ENCODE assay signal across 19 cellular contexts in genomic region chr16:22955461-22956145, GRCh38.
DNase-seq lines count a peak whose midpoint lies in the region; ATAC-seq, FAIRE-seq and TF ChIP-seq lines count a peak whose summit lies in the region.
"Had no signal": no experiment of that assay in that cellular context is flagged by ENCODE, and none has a peak within 500 bp of the region (broad histone marks: within the 10 kb centered on the region; RNA-seq: fewer than 3 reads in every experiment).

No MANE protein-coding gene starts in this region.

- no peak for TF ChIP-seq RAD21 in H1 (IDR thresholded peaks at IDR 0.05 in 1 of 2, conservative IDR thresholded peaks at IDR 0.05 in 1 of 2; ENCODE audit: low read depth in 2 of 2, low read length in 2 of 2)

- 88% methylated on average over 7 of the region's 7 CpGs; no CpG with 5 or more reads in 1 of the 2 experiments for WGBS in H1 (ENCODE audit: extremely low coverage in 1 of 2, insufficient coverage in 1 of 2, insufficient read length in 1 of 2, insufficient replicate concordance in 2 of 2, low coverage in 1 of 2, low lambda C conversion rate in 2 of 2, missing lambda C conversion rate in 1 of 2), 2 experiments
- 44 to 52% methylated on average over 7 of the region's 7 CpGs for WGBS in pancreas, 2 donors

- H3K23me2 ChIP-seq in H1 (ENCODE audit: low read depth, low read length) = no peaks in the 10 kb centered on the region

- H2AFZ ChIP-seq in H1 (ENCODE audit: low read length) (0 out of 2 replicates have a peak overlapping the region, but pooled peaks have one; percentile 15), neuron (ENCODE audit: low read depth, low read length) (peak overlapping the region; percentile 1)
- H2AFZ ChIP-seq: GM23248 had no signal

- H2BK5ac ChIP-seq in H1 (ENCODE audit: low read depth, low read length) = no peak overlapping the region

- H3K4me1 ChIP-seq in A673 (ENCODE audit: insufficient read depth, low read length, poor library complexity, severe bottlenecking) (no peaks in the 10 kb centered on the region), H1 (replicated peaks in 1 of 4; ENCODE audit: control insufficient read depth in 3 of 4, insufficient read depth in 4 of 4, low read length in 3 of 4) (peaks cover 0 to 3% (median 0%) of the 10 kb centered on the region in 4 experiments; a peak in 1 of 7 replicates), neuron (ENCODE audit: insufficient read depth, low read length) (no peaks in the 10 kb centered on the region), pancreas (no peaks in the 10 kb centered on the region)
- H3K4me1 ChIP-seq: HAP-1 had no signal

- no peak overlapping the region for H3K14ac ChIP-seq in H1 (ENCODE audit: insufficient read length)

- DNase-seq in A673 (ENCODE audit: low spot score) (peak; percentile 52), NCI-H2227 treated with DMSO at 0.1 percent for 48 hours (lab: John Stamatoyannopoulos, UW) (peak; percentile 11), H1 (ENCODE audit: low read depth in 1 of 2, low spot score in 2 of 2) (no peak), chondrocyte (ENCODE audit: low spot score) (no peak), A172 (ENCODE audit: low spot score) (no peak), pancreas (no peak)
- DNase-seq: 8988T; CD8-positive, alpha-beta T cell; COR-L47; DMS153; DMS79 treated with DMSO at 0.1 percent for 48 hours; EL; GM23248 had no signal

- intact Hi-C loops in A673 (cut with micrococcal nuclease; ENCODE audit: unreplicated experiment) = no loop called here
- intact Hi-C loops in pancreas (cut with DNase I) = no loop called here

- no peak overlapping the region for H4K8ac ChIP-seq in H1 (ENCODE audit: extremely low read depth, insufficient read depth, low read length)

- H3K36me3 Mint-ChIP-seq in chondrocyte (ENCODE audit: low read depth) = no peaks in the 10 kb centered on the region
- H3K36me3 Mint-ChIP-seq: CD14-positive monocyte; CD8-positive, alpha-beta T cell had no signal

- H3K4me3 ChIP-seq in A673 (ENCODE audit: low read depth, low read length, poor library complexity, severe bottlenecking) (no peak overlapping the region), H1 (ENCODE audit: extremely low read depth in 1 of 4, insufficient read depth in 2 of 4, low read depth in 3 of 4, low read length in 4 of 4) (no peak overlapping the region), neuron (ENCODE audit: low read length) (no peak overlapping the region), pancreas (no peak overlapping the region)
- H3K4me3 ChIP-seq: GM23248, HAP-1 had no signal

- H2BK15ac ChIP-seq in H1 (ENCODE audit: low read length) = no peak overlapping the region

- H3K27ac ChIP-seq in A673 (ENCODE audit: low read depth, low read length, poor library complexity, severe bottlenecking) (no peak overlapping the region), H1 (ENCODE audit: low read depth, low read length) (no peak overlapping the region), pancreas (no peak overlapping the region)
- H3K27ac ChIP-seq: GM23248 had no signal

- no peak overlapping the region for H2BK12ac ChIP-seq in H1 (ENCODE audit: low read depth, low read length)

- ATAC-seq in pancreas = no peak
- ATAC-seq: CD8-positive, alpha-beta T cell had no signal

- no peak overlapping the region for H3K9ac ChIP-seq in H1 (replicated peaks in 1 of 4; ENCODE audit: extremely low read depth in 1 of 4, low read depth in 3 of 4, low read length in 3 of 4)
- H3K9ac ChIP-seq: GM23248 had no signal

- H4K20me1 ChIP-seq in H1 (replicated peaks in 1 of 2; ENCODE audit: control insufficient read depth in 1 of 2, insufficient read depth in 2 of 2, low read length in 2 of 2) = no peaks in the 10 kb centered on the region

- no peak overlapping the region for H2BK120ac ChIP-seq in H1 (replicated peaks; ENCODE audit: low read depth, low read length)

- CTCF ChIA-PET in A673 (lab: Charles Lee) (no interaction called here), H1 (lab: Charles Lee; ENCODE audit: partially characterized antibody) (interaction anchor here (0.6 to 2.4 kb wide), 5 partner anchors 12 to 292 kb away, joined by 3 to 11 read pairs (median 4); no protein-coding TSS in a partner anchor)

- no peaks in the 10 kb centered on the region for H3K4me1 Mint-ChIP-seq in chondrocyte (ENCODE audit: low read depth)
- H3K4me1 Mint-ChIP-seq: CD14-positive monocyte had no signal

- H3K56ac ChIP-seq in H1 (replicated peaks; ENCODE audit: insufficient read length, low read depth, low read length) = no peak overlapping the region

- no peak for TF ChIP-seq POLR2A in H1 (IDR thresholded peaks at IDR 0.05; ENCODE audit: control extremely low read depth in 1 of 2, low read depth in 2 of 2, low read length in 2 of 2)

- no peak overlapping the region for H3K4me3 Mint-ChIP-seq in chondrocyte (ENCODE audit: unreplicated experiment)
- H3K4me3 Mint-ChIP-seq: CD14-positive monocyte; CD8-positive, alpha-beta T cell had no signal

- BruUV-seq in A673 (replicated peaks; lab: Mats Ljungman, UMichigan) = no TSS peak

- H4K5ac ChIP-seq in H1 (ENCODE audit: insufficient read length, low read depth, low read length) = no peak overlapping the region

- no peak overlapping the region for H3K4me2 ChIP-seq in H1 (ENCODE audit: insufficient read depth in 1 of 2, low read depth in 2 of 2, low read length in 2 of 2)

- TF ChIP-seq CTCF in A673 (conservative IDR thresholded peaks at IDR 0.05; ENCODE audit: low read depth, low read length) (no peak), H1 (IDR thresholded peaks at IDR 0.05; ENCODE audit: control extremely low read depth in 1 of 3, insufficient read depth in 1 of 3, low read depth in 1 of 3, low read length in 3 of 3) (no peak), chondrocyte (IDR thresholded peaks at IDR 0.05) (no peak), pancreas (IDR thresholded peaks at IDR 0.05) (no peak)

- H3K36me3 ChIP-seq in A673 (ENCODE audit: insufficient read depth, low read length, poor library complexity, severe bottlenecking) (no peaks in the 10 kb centered on the region), H1 (ENCODE audit: control insufficient read depth in 2 of 4, insufficient read depth in 4 of 4, low read length in 3 of 4) (no peaks in the 10 kb centered on the region), neuron (ENCODE audit: insufficient read depth, low read length) (no peaks in the 10 kb centered on the region), pancreas (no peaks in the 10 kb centered on the region)
- H3K36me3 ChIP-seq: HAP-1 had no signal

- H3K4ac ChIP-seq in H1 (replicated peaks; ENCODE audit: insufficient read length, low read depth, low read length) = no peak overlapping the region

- peaks cover 13% of the 10 kb centered on the region for H3K27me3 Mint-ChIP-seq in chondrocyte (ENCODE audit: low read depth)

- no peaks in the 10 kb centered on the region for H3K79me2 ChIP-seq in H1 (ENCODE audit: control insufficient read depth in 1 of 2, insufficient read depth in 2 of 2, low read length in 2 of 2)

- FAIRE-seq in H1 (lab: Jason Lieb, UNC) (no peak), pancreas (lab: Jason Lieb, UNC) (no peak)
- FAIRE-seq: D721Med, G401.6, GM12891 had no signal

- no peak overlapping the region for H3K23ac ChIP-seq in H1 (ENCODE audit: insufficient read length)

- no peak overlapping the region for H2AK5ac ChIP-seq in H1 (ENCODE audit: low read depth, low read length)

- peaks cover 27% of the 10 kb centered on the region for H3K27me3 ChIP-seq in A673 (replicated peaks; ENCODE audit: insufficient read depth, low read depth, low read length, poor library complexity)
- no peaks in the 10 kb centered on the region for H3K27me3 ChIP-seq in H1 (replicated peaks in 1 of 4; ENCODE audit: control insufficient read depth in 3 of 4, extremely low read depth in 1 of 4, insufficient read depth in 3 of 4, low read length in 3 of 4)
- no peaks in the 10 kb centered on the region for H3K27me3 ChIP-seq in neuron (ENCODE audit: insufficient read depth, low read length)
- peaks cover 0 to 6% (median 1%) of the 10 kb centered on the region in 4 donors for H3K27me3 ChIP-seq in pancreas

- no peak overlapping the region for H4K91ac ChIP-seq in H1 (replicated peaks; ENCODE audit: insufficient read length, low read length)

- no peak overlapping the region for H3K18ac ChIP-seq in H1 (ENCODE audit: extremely low read depth, low read length)

- no peaks in the 10 kb centered on the region for H3K79me1 ChIP-seq in H1 (ENCODE audit: low read depth, low read length)

- no peak overlapping the region for H2BK20ac ChIP-seq in H1 (ENCODE audit: low read length)

- no peaks in the 10 kb centered on the region for H3K9me3 Mint-ChIP-seq in chondrocyte (ENCODE audit: low read depth)
- H3K9me3 Mint-ChIP-seq: CD8-positive, alpha-beta T cell had no signal

- no peak for TF ChIP-seq EP300 in H1 (IDR thresholded peaks at IDR 0.05; ENCODE audit: borderline replicate concordance in 1 of 2, low read depth in 2 of 2, low read length in 2 of 2)

- H3K27ac Mint-ChIP-seq in chondrocyte (ENCODE audit: unreplicated experiment) = no peak overlapping the region
- H3K27ac Mint-ChIP-seq: CD14-positive monocyte; CD8-positive, alpha-beta T cell had no signal

- POLR2A ChIA-PET in A673 (lab: Charles Lee; ENCODE audit: low non-redundant PET) (no interaction called here), H1 (lab: Charles Lee; ENCODE audit: partially characterized antibody) (interaction anchor here (0.8 kb wide), 1 partner anchor 20 kb away, joined by 3 read pairs; no protein-coding TSS in a partner anchor)

- no peaks in the 10 kb centered on the region for H3K9me3 ChIP-seq in A673 (ENCODE audit: low read depth, low read length, poor library complexity, severe bottlenecking)
- no peaks in the 10 kb centered on the region for H3K9me3 ChIP-seq in H1 (ENCODE audit: insufficient read depth in 2 of 2, low read depth in 1 of 2, low read length in 1 of 2)
- no peaks in the 10 kb centered on the region for H3K9me3 ChIP-seq in neuron (ENCODE audit: low read length)
- no peaks in the 10 kb centered on the region for H3K9me3 ChIP-seq in pancreas
- H3K9me3 ChIP-seq: HAP-1 had no signal

TF ChIP-seq in H1, 55 proteins besides CTCF, POLR2A, EP300 and RAD21:
- TF ChIP-seq TBP (IDR thresholded peaks at IDR 0.05; ENCODE audit: low read depth, low read length) = no peak
- no peak for TF ChIP-seq SIX5 (IDR thresholded peaks at IDR 0.05; ENCODE audit: low read depth, low read length)
- no peak for TF ChIP-seq SRF (IDR thresholded peaks at IDR 0.05; ENCODE audit: low read depth, low read length)
- no peak for TF ChIP-seq POLR2AphosphoS5 (IDR thresholded peaks at IDR 0.05; ENCODE audit: low read depth, low read length)
- no peak for TF ChIP-seq NRF1 (IDR thresholded peaks at IDR 0.05; ENCODE audit: low read depth, low read length)
- no peak for TF ChIP-seq TCF12 (IDR thresholded peaks at IDR 0.05; ENCODE audit: low read depth, low read length)
- no peak for TF ChIP-seq SP1 (IDR thresholded peaks at IDR 0.05; ENCODE audit: low read depth, low read length)
- no peak for TF ChIP-seq YY1 (IDR thresholded peaks at IDR 0.05; ENCODE audit: low read depth, low read length)
- TF ChIP-seq TEAD4 (IDR thresholded peaks at IDR 0.05; ENCODE audit: low read depth, low read length) = no peak
- TF ChIP-seq JUN (IDR thresholded peaks at IDR 0.05; ENCODE audit: low read depth, low read length) = no peak
- TF ChIP-seq EZH2 (IDR thresholded peaks at IDR 0.05; ENCODE audit: low read depth, low read length, severe bottlenecking) = no peak
- TF ChIP-seq CHD2 (IDR thresholded peaks at IDR 0.05; ENCODE audit: low read length) = no peak
- TF ChIP-seq KDM4A (IDR thresholded peaks at IDR 0.05; ENCODE audit: low read depth, low read length, severe bottlenecking) = no peak

Comparison
In these comparisons a context has a peak if more than half of its experiments do, and no peak if none do; other contexts are left out.
1. DNase-seq: peak in A673 (single experiment) and NCI-H2227 treated with DMSO at 0.1 percent for 48 hours (single experiment); none in H1 (0 of 2), chondrocyte (single experiment), A172 (single experiment) and pancreas (0 of 6).